Comparison of ENCODE assay signal across 23 cellular contexts in genomic region chr2:25132693-25133092, GRCh38. TPM values are rescaled to one million over a fixed set of nuclear protein-coding genes. Genes with fewer than 3 reads are reported as not detected.
DNase-seq lines count a peak whose midpoint lies in the region; ATAC-seq and TF ChIP-seq lines count a peak whose summit lies in the region.
"Had no signal": no experiment of that assay in that cellular context is flagged by ENCODE, and none has a peak within 500 bp of the region (broad histone marks: within the 10 kb centered on the region; RNA-seq: fewer than 3 reads in every experiment).

No MANE protein-coding gene starts in this region.

- H4K8ac ChIP-seq in neuronal stem cell (ENCODE audit: low read depth, low read length): no peak overlapping the region

- peak overlapping the region; percentile 89 for H3K14ac ChIP-seq in neuronal stem cell (ENCODE audit: low read length)

- H3K4me3 ChIP-seq in endodermal cell (ENCODE audit: low read length) (no peak overlapping the region), neuronal stem cell (ENCODE audit: low read length in 2 of 2) (no peak overlapping the region), prostate gland (no peak overlapping the region)

- H3K4me3 Mint-ChIP-seq in activated naive CD8-positive, alpha-beta T cell: peak overlapping the region; percentile 6
- no peak overlapping the region for H3K4me3 Mint-ChIP-seq in activated naive CD8-positive, alpha-beta T cell treated with anti-CD3 and anti-CD28 coated beads for 36 hours
- no peak overlapping the region for H3K4me3 Mint-ChIP-seq in endodermal cell

- H2BK15ac ChIP-seq in neuronal stem cell (ENCODE audit: low read length): peak overlapping the region; percentile 53

- no peak overlapping the region for H3K23ac ChIP-seq in neuronal stem cell (ENCODE audit: low read depth, low read length, poor library complexity)

- intact Hi-C loops in prostate gland (cut with DNase I): loop anchor here (10.0 kb wide), 2 partner anchors 298 to 718 kb away; no protein-coding TSS in a partner anchor

- peak overlapping the region; percentile 99 for H3K18ac ChIP-seq in neuronal stem cell (ENCODE audit: low read length)

- peak overlapping the region; percentile 87 for H2AK5ac ChIP-seq in neuronal stem cell (ENCODE audit: low read depth, low read length)

- H3K4me1 Mint-ChIP-seq in activated naive CD8-positive, alpha-beta T cell (ENCODE audit: low read depth): peaks cover 7% of the 10 kb centered on the region
- H3K4me1 Mint-ChIP-seq in activated naive CD8-positive, alpha-beta T cell treated with anti-CD3 and anti-CD28 coated beads for 36 hours: peaks cover 10% of the 10 kb centered on the region
- H3K4me1 Mint-ChIP-seq in endodermal cell: peaks cover 10% of the 10 kb centered on the region

- H3K36me3 ChIP-seq in endodermal cell (ENCODE audit: control insufficient read depth, insufficient read depth, low read length) (peaks cover 5% of the 10 kb centered on the region), neuronal stem cell (replicated peaks in 1 of 2; ENCODE audit: control insufficient read depth in 2 of 2, insufficient read depth in 2 of 2, low read length in 2 of 2) (peaks cover 41 to 66% of the 10 kb centered on the region in 2 donors), prostate gland (no peaks in the 10 kb centered on the region)
- H3K36me3 ChIP-seq: BE2C had no signal

- no peaks in the 10 kb centered on the region for H3K36me3 Mint-ChIP-seq in activated naive CD8-positive, alpha-beta T cell
- no peaks in the 10 kb centered on the region for H3K36me3 Mint-ChIP-seq in activated naive CD8-positive, alpha-beta T cell treated with anti-CD3 and anti-CD28 coated beads for 36 hours
- peaks cover 8% of the 10 kb centered on the region for H3K36me3 Mint-ChIP-seq in endodermal cell (ENCODE audit: low read depth)

- no peak overlapping the region for H2AFZ ChIP-seq in neuronal stem cell (ENCODE audit: low read length)

- H2BK5ac ChIP-seq in neuronal stem cell (ENCODE audit: low read length): peak overlapping the region; percentile 85

- WGBS in endodermal cell (ENCODE audit: insufficient coverage in 1 of 2, insufficient read length in 1 of 2), 2 experiments: 92 to 94% methylated on average over 9 to 13 of the region's 13 CpGs
- WGBS in neuronal stem cell (ENCODE audit: extremely low coverage in 2 of 2, insufficient read length in 2 of 2, insufficient replicate concordance in 1 of 2), 2 donors: no CpG with 5 or more reads among the region's 13 CpGs
- WGBS in prostate gland: 91% methylated on average over 12 of the region's 13 CpGs

- H3K27ac ChIP-seq in endodermal cell (ENCODE audit: low read depth, low read length): no peak overlapping the region
- H3K27ac ChIP-seq in neuronal stem cell (replicated peaks; ENCODE audit: low read length): peak overlapping the region; percentile 96
- H3K27ac ChIP-seq in prostate gland: no peak overlapping the region
- H3K27ac ChIP-seq: 22Rv1 had no signal

- no peak overlapping the region for H3K27ac Mint-ChIP-seq in activated naive CD8-positive, alpha-beta T cell
- H3K27ac Mint-ChIP-seq in activated naive CD8-positive, alpha-beta T cell treated with anti-CD3 and anti-CD28 coated beads for 36 hours: no peak overlapping the region
- no peak overlapping the region for H3K27ac Mint-ChIP-seq in endodermal cell

- H3K27me3 Mint-ChIP-seq in activated naive CD8-positive, alpha-beta T cell: peaks cover 35% of the 10 kb centered on the region
- H3K27me3 Mint-ChIP-seq in activated naive CD8-positive, alpha-beta T cell treated with anti-CD3 and anti-CD28 coated beads for 36 hours: peaks cover 72% of the 10 kb centered on the region
- peaks cover 27% of the 10 kb centered on the region for H3K27me3 Mint-ChIP-seq in endodermal cell (ENCODE audit: insufficient read depth)

- no peaks in the 10 kb centered on the region for H3K9me3 Mint-ChIP-seq in activated naive CD8-positive, alpha-beta T cell (ENCODE audit: low read depth)
- no peaks in the 10 kb centered on the region for H3K9me3 Mint-ChIP-seq in activated naive CD8-positive, alpha-beta T cell treated with anti-CD3 and anti-CD28 coated beads for 36 hours
- no peaks in the 10 kb centered on the region for H3K9me3 Mint-ChIP-seq in endodermal cell
- H3K9me3 Mint-ChIP-seq: H9 had no signal

- H3K4me1 ChIP-seq in endodermal cell (ENCODE audit: control insufficient read depth, insufficient read depth, low read length) (peaks cover 14% of the 10 kb centered on the region), neuronal stem cell (ENCODE audit: control insufficient read depth in 2 of 2, insufficient read depth in 1 of 2, low read depth in 1 of 2, low read length in 2 of 2) (peaks cover 2 to 22% of the 10 kb centered on the region in 2 donors), prostate gland (replicated peaks) (no peaks in the 10 kb centered on the region)
- H3K4me1 ChIP-seq: BE2C had no signal

- peak overlapping the region; percentile 26 for H3K4ac ChIP-seq in neuronal stem cell (ENCODE audit: low read length)

- peak overlapping the region; percentile 34 for H4K91ac ChIP-seq in neuronal stem cell (ENCODE audit: low read depth, low read length, poor library complexity)

- no peaks in the 10 kb centered on the region for H3K27me3 ChIP-seq in endodermal cell (ENCODE audit: control insufficient read depth, insufficient read depth, low read length, poor library complexity, severe bottlenecking)
- no peaks in the 10 kb centered on the region for H3K27me3 ChIP-seq in neuronal stem cell (ENCODE audit: control insufficient read depth in 3 of 3, insufficient read depth in 3 of 3, low read depth in 1 of 3, low read length in 3 of 3)
- H3K27me3 ChIP-seq in prostate gland (replicated peaks; ENCODE audit: insufficient read depth): no peaks in the 10 kb centered on the region
- H3K27me3 ChIP-seq: BE2C had no signal

- ATAC-seq in GM21360 (IDR thresholded peaks at IDR 0.05; ENCODE audit: unreplicated experiment): no peak
- ATAC-seq: HepG2 had no signal

- no peak for TF ChIP-seq CTCF in endodermal cell (conservative IDR thresholded peaks at IDR 0.05)
- no peak for TF ChIP-seq CTCF in prostate gland (IDR thresholded peaks at IDR 0.05)

- H2BK120ac ChIP-seq in neuronal stem cell (ENCODE audit: low read depth, low read length): peak overlapping the region; percentile 89

- no peak for DNase-seq in activated naive CD8-positive, alpha-beta T cell treated with anti-CD3 and anti-CD28 coated beads for 36 hours
- peak; percentile 59 for DNase-seq in endodermal cell
- DNase-seq in neuronal stem cell (ENCODE audit: low spot score): no peak
- no peak for DNase-seq in prostate gland (ENCODE audit: low spot score)
- DNase-seq in central memory CD4-positive, alpha-beta T cell: no peak
- DNase-seq: BE2C, DMS153, DND-41, Karpas-422, NCI-H1092 treated with DMSO at 0.1 percent for 48 hours, NCI-H1436, NCI-H187, NCI-H2081 treated with DMSO at 0.1 percent for 48 hours, NCI-H2171, NCI-H510A, NCI-H69, SHP77 treated with DMSO at 0.1 percent for 48 hours had no signal

- H3K4me2 ChIP-seq in neuronal stem cell (ENCODE audit: insufficient read depth, low read length, poor library complexity, severe bottlenecking): no peak overlapping the region

- H3K79me1 ChIP-seq in neuronal stem cell (ENCODE audit: low read depth, low read length): no peaks in the 10 kb centered on the region

- H3K9ac ChIP-seq in endodermal cell (ENCODE audit: extremely low read depth, low read length, poor library complexity, severe bottlenecking) (peak overlapping the region; percentile 30), neuronal stem cell (ENCODE audit: low read depth, low read length, poor library complexity) (peak overlapping the region; percentile 44)

- TF ChIP-seq POLR2A in prostate gland (IDR thresholded peaks at IDR 0.05): no peak

- H3K9me3 ChIP-seq in endodermal cell (ENCODE audit: control insufficient read depth, low read length): no peaks in the 10 kb centered on the region
- no peaks in the 10 kb centered on the region for H3K9me3 ChIP-seq in neuronal stem cell (replicated peaks in 1 of 2; ENCODE audit: control insufficient read depth in 2 of 2, insufficient read depth in 1 of 2, low read depth in 1 of 2, low read length in 2 of 2)
- no peaks in the 10 kb centered on the region for H3K9me3 ChIP-seq in prostate gland
- H3K9me3 ChIP-seq: BE2C had no signal

- no peak overlapping the region for H2BK12ac ChIP-seq in neuronal stem cell (ENCODE audit: low read length)

RNA-seq across cellular contexts. Expression of gene POMC, which starts 35.7 kb away (rescaled TPM):
- total RNA-seq in activated naive CD8-positive, alpha-beta T cell treated with anti-CD3 and anti-CD28 coated beads for 36 hours: 1 to 10 TPM; 6.3 to 6.8 TPM
- total RNA-seq in endodermal cell (10 to 100 TPM; 10.9 to 14.5 TPM), prostate gland (10 to 100 TPM in 1 of 2 donors, 1 to 10 TPM in 1; 2.6 to 31.0 TPM)
- 3.7 TPM for polyA plus RNA-seq in endodermal cell (2013, experiment 1 of 2)
- 4.1 TPM for polyA plus RNA-seq in endodermal cell (2013, experiment 2 of 2)
- polyA plus RNA-seq in neuronal stem cell (2013, experiment 1 of 2): 0.81 TPM
- polyA plus RNA-seq in neuronal stem cell (2013, experiment 2 of 2): 0.64 TPM
- total RNA-seq: HepG2, HT-29 had no signal
- polyA plus RNA-seq: HepG2 had no signal
